ENCODE assay signal across 1 cellular context in the genomic region with DNA sequence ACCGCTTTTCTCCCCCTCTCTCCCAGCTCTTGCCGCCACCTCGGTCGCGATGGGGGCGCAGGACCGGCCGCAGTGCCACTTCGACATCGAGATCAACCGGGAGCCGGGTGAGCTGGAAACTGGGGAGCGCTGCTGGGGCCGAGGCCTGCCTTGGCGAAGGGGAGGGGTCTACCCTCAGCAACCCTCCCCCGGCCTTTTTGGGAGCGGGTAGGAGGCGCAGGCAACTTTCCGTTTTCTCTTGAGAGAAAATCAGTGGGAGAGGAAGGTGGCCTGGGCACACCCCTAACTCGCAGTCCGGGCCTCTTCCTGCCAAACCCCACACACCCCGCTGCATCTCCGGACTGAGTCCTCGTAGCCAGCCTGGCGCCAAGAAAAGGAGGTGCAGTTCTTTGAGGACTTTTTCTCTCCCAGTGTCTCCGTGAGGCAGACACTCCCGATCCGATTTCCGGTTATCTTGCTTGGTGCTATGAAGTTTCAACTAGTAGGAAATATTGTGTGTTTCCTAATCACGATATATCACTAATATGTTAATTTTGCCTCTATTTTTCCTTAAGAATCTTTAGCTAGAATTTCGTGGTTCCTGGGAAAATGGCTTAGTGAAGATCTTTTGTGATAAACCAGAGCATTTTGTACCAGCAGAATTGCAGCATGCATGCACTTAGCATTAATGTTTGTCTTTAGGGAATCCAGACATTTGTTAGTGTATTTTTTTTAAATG.
TF ChIP-seq lines count a peak whose summit lies in the region.

No MANE protein-coding gene starts in this region.

TF ChIP-seq in K562, 482 proteins besides CTCF, POLR2A, EP300 and RAD21 (continued from another document and continues in another):
- TF ChIP-seq CCNT2 (IDR thresholded peaks at IDR 0.05; ENCODE audit: borderline replicate concordance, extremely low read depth, insufficient read length, low read depth, low read length) (no peak), ZBTB7A (IDR thresholded peaks at IDR 0.05; ENCODE audit: borderline replicate concordance, control insufficient read depth, low read depth, low read length) (peak; percentile 81), ZNF655 (CRISPR knock-in tag; IDR thresholded peaks at IDR 0.05) (no peak), RBM17 (IDR thresholded peaks at IDR 0.05; ENCODE audit: borderline replicate concordance, low read depth, low read length) (no peak), RBM34 (IDR thresholded peaks at IDR 0.05; ENCODE audit: borderline replicate concordance, insufficient read depth, low read length) (no peak), SNIP1 (IDR thresholded peaks at IDR 0.05; ENCODE audit: low read depth) (no peak), SIN3A (IDR thresholded peaks at IDR 0.05; ENCODE audit: borderline replicate concordance in 2 of 2, control insufficient read depth in 1 of 2, low read depth in 2 of 2, low read length in 2 of 2) (peak; percentile 25 to 57; a peak in 1 of 4 replicates), ZNF232 (CRISPR knock-in tag; IDR thresholded peaks at IDR 0.05) (no peak), ZNF184 (CRISPR knock-in tag; IDR thresholded peaks at IDR 0.05) (no peak), ZNF263 (CRISPR knock-in tag; IDR thresholded peaks at IDR 0.05; ENCODE audit: borderline replicate concordance) (no peak), RBFOX2 (IDR thresholded peaks at IDR 0.05; ENCODE audit: low read depth, low read length) (peak; percentile 87), KDM4B (IDR thresholded peaks at IDR 0.05; ENCODE audit: borderline replicate concordance in 2 of 2, low read depth in 1 of 2) (peak in 1 of 2 experiments; percentile 61; a peak in 1 of 4 replicates), HMG20B (CRISPR knock-in tag; IDR thresholded peaks at IDR 0.05) (no peak), NR4A1 (CRISPR knock-in tag; IDR thresholded peaks at IDR 0.05) (no peak), NR4A1 (tag; IDR thresholded peaks at IDR 0.05) (no peak), CBX1 (IDR thresholded peaks at IDR 0.05; ENCODE audit: low read depth) (peak; percentile 12; the same call in 1 of the 2 replicates), ZNF766 (CRISPR knock-in tag; conservative IDR thresholded peaks at IDR 0.05) (peak; percentile 56; the same call in 1 of the 2 replicates), NEUROD1 (IDR thresholded peaks at IDR 0.05; ENCODE audit: borderline replicate concordance, low read depth, low read length, partially characterized antibody) (no peak), MECOM (CRISPR knock-in tag; IDR thresholded peaks at IDR 0.05) (peak; percentile 41; the same call in 1 of the 2 replicates), FOS (IDR thresholded peaks at IDR 0.05; ENCODE audit: extremely low read depth, insufficient read length) (no peak), ZFPM2 (CRISPR knock-in tag; IDR thresholded peaks at IDR 0.05) (no peak), BCOR (IDR thresholded peaks at IDR 0.05) (0 out of 2 replicates have a peak, but pooled peaks have one; percentile 16), RFX1 (IDR thresholded peaks at IDR 0.05) (no peak), ATF1 (CRISPR knock-in tag; IDR thresholded peaks at IDR 0.05) (no peak), ATF1 (tag; IDR thresholded peaks at IDR 0.05) (no peak), DPF2 (IDR thresholded peaks at IDR 0.05) (peak; percentile 22; the same call in 1 of the 2 replicates), NBN (IDR thresholded peaks at IDR 0.05; ENCODE audit: low read depth) (0 out of 2 replicates have a peak, but pooled peaks have one; percentile 48), ELF2 (CRISPR knock-in tag; IDR thresholded peaks at IDR 0.05) (no peak), HDAC2 (IDR thresholded peaks at IDR 0.05) (peak; percentile 64; the same call in 1 of the 2 replicates), GABPB1 (CRISPR knock-in tag; IDR thresholded peaks at IDR 0.05) (0 out of 2 replicates have a peak, but pooled peaks have one; percentile 37), FIP1L1 (IDR thresholded peaks at IDR 0.05; ENCODE audit: low read depth, low read length, poor library complexity, severe bottlenecking) (peak; percentile 8), SRSF3 (IDR thresholded peaks at IDR 0.05; ENCODE audit: insufficient read depth, low read length) (no peak), CHD1 (IDR thresholded peaks at IDR 0.05; ENCODE audit: low read length) (peak; percentile 91), THRAP3 (IDR thresholded peaks at IDR 0.05; ENCODE audit: borderline replicate concordance) (no peak), ZNF449 (CRISPR knock-in tag; IDR thresholded peaks at IDR 0.05) (no peak), ZNF583 (CRISPR knock-in tag; IDR thresholded peaks at IDR 0.05) (0 out of 2 replicates have a peak, but pooled peaks have one; percentile 53), MTA1 (IDR thresholded peaks at IDR 0.05; ENCODE audit: borderline replicate concordance) (no peak), MTA3 (IDR thresholded peaks at IDR 0.05; ENCODE audit: borderline replicate concordance) (peak; percentile 44; the same call in 1 of the 2 replicates), MCM3 (IDR thresholded peaks at IDR 0.05) (no peak), SMARCE1 (IDR thresholded peaks at IDR 0.05) (peak; percentile 50; the same call in 1 of the 2 replicates), BRD4 (IDR thresholded peaks at IDR 0.05) (peak; percentile 49; the same call in 1 of the 2 replicates), MYNN (IDR thresholded peaks at IDR 0.05) (0 out of 2 replicates have a peak, but pooled peaks have one; percentile 12), MYNN (CRISPR knock-in tag; IDR thresholded peaks at IDR 0.05) (no peak), JUN (IDR thresholded peaks at IDR 0.05; ENCODE audit: borderline replicate concordance, low read depth, low read length) (0 out of 2 replicates have a peak, but pooled peaks have one; percentile 12), JUN (CRISPR knock-in tag; IDR thresholded peaks at IDR 0.05; ENCODE audit: borderline replicate concordance) (no peak; the same call in 1 of the 2 replicates), HNRNPK (IDR thresholded peaks at IDR 0.05; ENCODE audit: low read depth, low read length, poor library complexity, severe bottlenecking) (no peak), ZNF445 (CRISPR knock-in tag; IDR thresholded peaks at IDR 0.05; ENCODE audit: low read depth) (no peak), ZNF311 (CRISPR knock-in tag; IDR thresholded peaks at IDR 0.05) (no peak), ZNF511 (CRISPR knock-in tag; IDR thresholded peaks at IDR 0.05) (no peak), ARID1B (IDR thresholded peaks at IDR 0.05) (peak; percentile 10; the same call in 1 of the 2 replicates), ZFP36 (IDR thresholded peaks at IDR 0.05; ENCODE audit: low read depth, low read length, partially characterized antibody) (no peak), KLF16 (IDR thresholded peaks at IDR 0.05) (no peak), ZNF695 (CRISPR knock-in tag; IDR thresholded peaks at IDR 0.05) (0 out of 2 replicates have a peak, but pooled peaks have one; percentile 23), TRIM24 (IDR thresholded peaks at IDR 0.05) (no peak)
- TF ChIP-seq, protein P1, sequence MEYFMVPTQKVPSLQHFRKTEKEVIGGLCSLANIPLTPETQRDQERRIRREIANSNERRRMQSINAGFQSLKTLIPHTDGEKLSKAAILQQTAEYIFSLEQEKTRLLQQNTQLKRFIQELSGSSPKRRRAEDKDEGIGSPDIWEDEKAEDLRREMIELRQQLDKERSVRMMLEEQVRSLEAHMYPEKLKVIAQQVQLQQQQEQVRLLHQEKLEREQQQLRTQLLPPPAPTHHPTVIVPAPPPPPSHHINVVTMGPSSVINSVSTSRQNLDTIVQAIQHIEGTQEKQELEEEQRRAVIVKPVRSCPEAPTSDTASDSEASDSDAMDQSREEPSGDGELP (CRISPR knock-in tag; IDR thresholded peaks at IDR 0.05; ENCODE audit: borderline replicate concordance) = peak; percentile 13; the same call in 1 of the 2 replicates
- TF ChIP-seq, protein P2, sequence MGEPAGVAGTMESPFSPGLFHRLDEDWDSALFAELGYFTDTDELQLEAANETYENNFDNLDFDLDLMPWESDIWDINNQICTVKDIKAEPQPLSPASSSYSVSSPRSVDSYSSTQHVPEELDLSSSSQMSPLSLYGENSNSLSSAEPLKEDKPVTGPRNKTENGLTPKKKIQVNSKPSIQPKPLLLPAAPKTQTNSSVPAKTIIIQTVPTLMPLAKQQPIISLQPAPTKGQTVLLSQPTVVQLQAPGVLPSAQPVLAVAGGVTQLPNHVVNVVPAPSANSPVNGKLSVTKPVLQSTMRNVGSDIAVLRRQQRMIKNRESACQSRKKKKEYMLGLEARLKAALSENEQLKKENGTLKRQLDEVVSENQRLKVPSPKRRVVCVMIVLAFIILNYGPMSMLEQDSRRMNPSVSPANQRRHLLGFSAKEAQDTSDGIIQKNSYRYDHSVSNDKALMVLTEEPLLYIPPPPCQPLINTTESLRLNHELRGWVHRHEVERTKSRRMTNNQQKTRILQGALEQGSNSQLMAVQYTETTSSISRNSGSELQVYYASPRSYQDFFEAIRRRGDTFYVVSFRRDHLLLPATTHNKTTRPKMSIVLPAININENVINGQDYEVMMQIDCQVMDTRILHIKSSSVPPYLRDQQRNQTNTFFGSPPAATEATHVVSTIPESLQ (CRISPR knock-in tag; IDR thresholded peaks at IDR 0.05) = no peak
- TF ChIP-seq, protein P3, sequence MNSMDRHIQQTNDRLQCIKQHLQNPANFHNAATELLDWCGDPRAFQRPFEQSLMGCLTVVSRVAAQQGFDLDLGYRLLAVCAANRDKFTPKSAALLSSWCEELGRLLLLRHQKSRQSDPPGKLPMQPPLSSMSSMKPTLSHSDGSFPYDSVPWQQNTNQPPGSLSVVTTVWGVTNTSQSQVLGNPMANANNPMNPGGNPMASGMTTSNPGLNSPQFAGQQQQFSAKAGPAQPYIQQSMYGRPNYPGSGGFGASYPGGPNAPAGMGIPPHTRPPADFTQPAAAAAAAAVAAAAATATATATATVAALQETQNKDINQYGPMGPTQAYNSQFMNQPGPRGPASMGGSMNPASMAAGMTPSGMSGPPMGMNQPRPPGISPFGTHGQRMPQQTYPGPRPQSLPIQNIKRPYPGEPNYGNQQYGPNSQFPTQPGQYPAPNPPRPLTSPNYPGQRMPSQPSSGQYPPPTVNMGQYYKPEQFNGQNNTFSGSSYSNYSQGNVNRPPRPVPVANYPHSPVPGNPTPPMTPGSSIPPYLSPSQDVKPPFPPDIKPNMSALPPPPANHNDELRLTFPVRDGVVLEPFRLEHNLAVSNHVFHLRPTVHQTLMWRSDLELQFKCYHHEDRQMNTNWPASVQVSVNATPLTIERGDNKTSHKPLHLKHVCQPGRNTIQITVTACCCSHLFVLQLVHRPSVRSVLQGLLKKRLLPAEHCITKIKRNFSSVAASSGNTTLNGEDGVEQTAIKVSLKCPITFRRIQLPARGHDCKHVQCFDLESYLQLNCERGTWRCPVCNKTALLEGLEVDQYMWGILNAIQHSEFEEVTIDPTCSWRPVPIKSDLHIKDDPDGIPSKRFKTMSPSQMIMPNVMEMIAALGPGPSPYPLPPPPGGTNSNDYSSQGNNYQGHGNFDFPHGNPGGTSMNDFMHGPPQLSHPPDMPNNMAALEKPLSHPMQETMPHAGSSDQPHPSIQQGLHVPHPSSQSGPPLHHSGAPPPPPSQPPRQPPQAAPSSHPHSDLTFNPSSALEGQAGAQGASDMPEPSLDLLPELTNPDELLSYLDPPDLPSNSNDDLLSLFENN (IDR thresholded peaks at IDR 0.05; ENCODE audit: low read depth in 2 of 2, low read length in 2 of 2) = peak in 1 of 2 experiments; percentile 31; a peak in 1 of 4 replicates
- TF ChIP-seq, protein P4, sequence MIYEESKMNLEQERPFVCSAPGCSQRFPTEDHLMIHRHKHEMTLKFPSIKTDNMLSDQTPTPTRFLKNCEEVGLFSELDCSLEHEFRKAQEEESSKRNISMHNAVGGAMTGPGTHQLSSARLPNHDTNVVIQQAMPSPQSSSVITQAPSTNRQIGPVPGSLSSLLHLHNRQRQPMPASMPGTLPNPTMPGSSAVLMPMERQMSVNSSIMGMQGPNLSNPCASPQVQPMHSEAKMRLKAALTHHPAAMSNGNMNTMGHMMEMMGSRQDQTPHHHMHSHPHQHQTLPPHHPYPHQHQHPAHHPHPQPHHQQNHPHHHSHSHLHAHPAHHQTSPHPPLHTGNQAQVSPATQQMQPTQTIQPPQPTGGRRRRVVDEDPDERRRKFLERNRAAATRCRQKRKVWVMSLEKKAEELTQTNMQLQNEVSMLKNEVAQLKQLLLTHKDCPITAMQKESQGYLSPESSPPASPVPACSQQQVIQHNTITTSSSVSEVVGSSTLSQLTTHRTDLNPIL (CRISPR knock-in tag; IDR thresholded peaks at IDR 0.05) = no peak
- TF ChIP-seq, protein P5, sequence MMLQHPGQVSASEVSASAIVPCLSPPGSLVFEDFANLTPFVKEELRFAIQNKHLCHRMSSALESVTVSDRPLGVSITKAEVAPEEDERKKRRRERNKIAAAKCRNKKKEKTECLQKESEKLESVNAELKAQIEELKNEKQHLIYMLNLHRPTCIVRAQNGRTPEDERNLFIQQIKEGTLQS (IDR thresholded peaks at IDR 0.05) = no peak
- TF ChIP-seq, protein P5 (CRISPR knock-in tag; conservative IDR thresholded peaks at IDR 0.05) = no peak; the same call in 1 of the 2 replicates
